In genomic region chr10:27197980-27198645, GRCh38 we compare ENCODE assay signal across 15 cellular contexts. TPM values are rescaled to one million over a fixed set of nuclear protein-coding genes. Genes with fewer than 3 reads are reported as not detected.
A peak's percentile ranks its signal among the peaks of the same experiment; 100 is the strongest.
DNase-seq lines count a peak whose midpoint lies in the region; FAIRE-seq and TF ChIP-seq lines count a peak whose summit lies in the region.
"Had no signal": no experiment of that assay in that cellular context is flagged by ENCODE, and none has a peak within 500 bp of the region (broad histone marks: within the 10 kb centered on the region; RNA-seq: fewer than 3 reads in every experiment).

No MANE protein-coding gene starts in this region.

- H3K4me3 Mint-ChIP-seq in immature natural killer cell, result no peak overlapping the region
- H3K4me3 Mint-ChIP-seq: activated T-helper 1 cell treated with anti-CD3 and anti-CD28 coated beads, Interleukin-12 subunit alpha, Interleukin-12 subunit beta, Interleukin-2, Interleukin-4 antibody, amounts not matched to agents 30 ng/mL and 10 ng/mL and 1 ng/mL, durations not matched to agents 14 hours and 24 hours and 36 hours; neural crest cell had no signal

- DNase-seq in Ammon's horn (ENCODE audit: low spot score), result peak; percentile 6
- no peak for DNase-seq in D721Med (ENCODE audit: insufficient read length, low spot score)
- DNase-seq in astrocyte of the hippocampus (ENCODE audit: low read depth, low spot score), result peak; percentile 45
- DNase-seq in immature natural killer cell, result no peak
- DNase-seq in coronary artery (ENCODE audit: low spot score), result no peak
- DNase-seq in NAMALWA (ENCODE audit: low spot score), result no peak
- no peak for DNase-seq in NCI-H187 treated with DMSO at 0.1 percent for 48 hours (lab: John Stamatoyannopoulos, UW)
- DNase-seq: activated CD4-positive, CD25-positive, alpha-beta regulatory T cell; activated CD8-positive, alpha-beta memory T cell treated with anti-CD3 and anti-CD28 coated beads for 24 hours; effector memory CD4-positive, alpha-beta T cell; midbrain; NCI-H446 had no signal

- peak; percentile 94 for FAIRE-seq in D721Med (lab: Jason Lieb, UNC)

- no peak for TF ChIP-seq CTCF in D721Med (IDR thresholded peaks at IDR 0.05; ENCODE audit: insufficient read depth, missing control alignments)
- no peak for TF ChIP-seq CTCF in coronary artery (IDR thresholded peaks at IDR 0.05)

- peaks cover 4 to 19% of the 10 kb centered on the region in 2 donors for H3K4me1 Mint-ChIP-seq in immature natural killer cell
- H3K4me1 Mint-ChIP-seq: neural crest cell had no signal

- H3K36me3 Mint-ChIP-seq in immature natural killer cell, result peaks cover 13 to 22% (median 21%) of the 10 kb centered on the region in 3 donors

- H3K27me3 Mint-ChIP-seq in immature natural killer cell (ENCODE audit: low read depth in 3 of 3), result peaks cover 0 to 2% (median 0%) of the 10 kb centered on the region in 3 donors

- peak overlapping the region; percentile 5 to 60 (median 24) for H3K27ac Mint-ChIP-seq in immature natural killer cell
- H3K27ac Mint-ChIP-seq: activated T-helper 1 cell treated with anti-CD3 and anti-CD28 coated beads, Interleukin-12 subunit alpha, Interleukin-12 subunit beta, Interleukin-2, Interleukin-4 antibody, amounts not matched to agents 30 ng/mL and 10 ng/mL and 1 ng/mL, durations not matched to agents 14 hours and 24 hours and 36 hours had no signal

- H3K27ac ChIP-seq in coronary artery, result no peak overlapping the region
- H3K27ac ChIP-seq: BLaER1 treated with 17β-estradiol and CSF1 and Interleukin-3, amounts not matched to agents 10 nM and 100 nM had no signal

- no peaks in the 10 kb centered on the region for H3K9me3 Mint-ChIP-seq in immature natural killer cell
- H3K9me3 Mint-ChIP-seq: activated T-helper 1 cell treated with anti-CD3 and anti-CD28 coated beads, Interleukin-12 subunit alpha, Interleukin-12 subunit beta, Interleukin-2, Interleukin-4 antibody, amounts not matched to agents 30 ng/mL and 10 ng/mL and 1 ng/mL, durations not matched to agents 14 hours and 24 hours and 36 hours; neural crest cell had no signal

- no peak overlapping the region for H3K4me3 ChIP-seq in coronary artery
- H3K4me3 ChIP-seq: BLaER1 treated with 17β-estradiol and CSF1 and Interleukin-3, amounts not matched to agents 10 nM and 100 nM had no signal

RNA-seq across cellular contexts. Expression of gene ACBD5, which starts 42.5 kb away (rescaled TPM):
- 10 to 100 TPM; 18.4 to 31.5 (median 24.8) TPM for polyA plus RNA-seq in immature natural killer cell

RNA-seq across cellular contexts. Expression of gene MASTL, which starts 43.0 kb away (rescaled TPM):
- polyA plus RNA-seq in immature natural killer cell, result 1 to 10 TPM in 2 of 3 donors, not detected in 1; 1.5 to 3.5 TPM

RNA-seq across cellular contexts. Expression of gene YME1L1, which starts 43.9 kb away (rescaled TPM):
- 100 to 1,000 TPM in 1 of 3 donors, 10 to 100 TPM in 2; 85.9 to 110 (median 98.4) TPM for polyA plus RNA-seq in immature natural killer cell

Comparison
In these comparisons a context has a peak if more than half of its experiments do, and no peak if none do; other contexts are left out.
1. DNase-seq: peak in Ammon's horn (single experiment) and astrocyte of the hippocampus (single experiment); none in D721Med (single experiment), immature natural killer cell (0 of 3), coronary artery (single experiment), NAMALWA (single experiment) and NCI-H187 treated with DMSO at 0.1 percent for 48 hours (single experiment).